ENCODE assay signal across 8 cellular contexts in genomic region chr6:42402184-42402583, GRCh38.
DNase-seq lines count a peak whose midpoint lies in the region; ATAC-seq, FAIRE-seq and TF ChIP-seq lines count a peak whose summit lies in the region.

No MANE protein-coding gene starts in this region.

- no peak for TF ChIP-seq POLR2A in H54 (IDR thresholded peaks at IDR 0.05; ENCODE audit: low read depth, low read length)

- H3K27me3 ChIP-seq in RWPE2 (ENCODE audit: insufficient read depth, poor library complexity, severe bottlenecking), result no peaks in the 10 kb centered on the region

- intact Hi-C loops in head of caudate nucleus (cut with DNase I), result no loop called here

- peak; percentile 30; the same call in 1 of the 3 replicates for ATAC-seq in RWPE2 (ENCODE audit: low read depth)

- FAIRE-seq in H54 (lab: Jason Lieb, UNC), result peak; percentile 43

- DNase-seq in EL, result peak; percentile 47
- peak; percentile 19 for DNase-seq in H54 (ENCODE audit: insufficient read length, low spot score)
- no peak for DNase-seq in RWPE2 (ENCODE audit: low spot score)
- peak; percentile 29 for DNase-seq in dedifferentiated amniotic fluid mesenchymal stem cell (ENCODE audit: extremely low spot score)
- no peak for DNase-seq in NCI-H1417 (lab: John Stamatoyannopoulos, UW)
- DNase-seq in head of caudate nucleus, result no peak
- DNase-seq in NCI-H2227 treated with DMSO at 0.1 percent for 48 hours (lab: John Stamatoyannopoulos, UW), result no peak
- DNase-seq in DMS153 (lab: John Stamatoyannopoulos, UW), result no peak

- TF ChIP-seq CTCF in RWPE2 (IDR thresholded peaks at IDR 0.05; ENCODE audit: poor library complexity, severe bottlenecking), result no peak

- peak overlapping the region; percentile 99 for H3K27ac ChIP-seq in RWPE2 (ENCODE audit: poor library complexity, severe bottlenecking)

- H3K4me1 ChIP-seq in RWPE2 (ENCODE audit: insufficient read depth, poor library complexity, severe bottlenecking), result peaks cover 55% of the 10 kb centered on the region

- no peaks in the 10 kb centered on the region for H3K36me3 ChIP-seq in RWPE2 (ENCODE audit: low read depth)

- H3K9me3 ChIP-seq in RWPE2 (ENCODE audit: severe bottlenecking), result no peaks in the 10 kb centered on the region

- H3K4me3 ChIP-seq in RWPE2 (ENCODE audit: severe bottlenecking), result no peak overlapping the region

Comparison
In these comparisons a context has a peak if more than half of its experiments do, and no peak if none do; other contexts are left out.
1. DNase-seq: peak in EL (single experiment), H54 (single experiment) and dedifferentiated amniotic fluid mesenchymal stem cell (single experiment); none in RWPE2 (single experiment), NCI-H1417 (0 of 3), head of caudate nucleus (0 of 42), NCI-H2227 treated with DMSO at 0.1 percent for 48 hours (single experiment) and DMS153 (single experiment).